ENCODE assay signal across 8 cellular contexts in the genomic region with DNA sequence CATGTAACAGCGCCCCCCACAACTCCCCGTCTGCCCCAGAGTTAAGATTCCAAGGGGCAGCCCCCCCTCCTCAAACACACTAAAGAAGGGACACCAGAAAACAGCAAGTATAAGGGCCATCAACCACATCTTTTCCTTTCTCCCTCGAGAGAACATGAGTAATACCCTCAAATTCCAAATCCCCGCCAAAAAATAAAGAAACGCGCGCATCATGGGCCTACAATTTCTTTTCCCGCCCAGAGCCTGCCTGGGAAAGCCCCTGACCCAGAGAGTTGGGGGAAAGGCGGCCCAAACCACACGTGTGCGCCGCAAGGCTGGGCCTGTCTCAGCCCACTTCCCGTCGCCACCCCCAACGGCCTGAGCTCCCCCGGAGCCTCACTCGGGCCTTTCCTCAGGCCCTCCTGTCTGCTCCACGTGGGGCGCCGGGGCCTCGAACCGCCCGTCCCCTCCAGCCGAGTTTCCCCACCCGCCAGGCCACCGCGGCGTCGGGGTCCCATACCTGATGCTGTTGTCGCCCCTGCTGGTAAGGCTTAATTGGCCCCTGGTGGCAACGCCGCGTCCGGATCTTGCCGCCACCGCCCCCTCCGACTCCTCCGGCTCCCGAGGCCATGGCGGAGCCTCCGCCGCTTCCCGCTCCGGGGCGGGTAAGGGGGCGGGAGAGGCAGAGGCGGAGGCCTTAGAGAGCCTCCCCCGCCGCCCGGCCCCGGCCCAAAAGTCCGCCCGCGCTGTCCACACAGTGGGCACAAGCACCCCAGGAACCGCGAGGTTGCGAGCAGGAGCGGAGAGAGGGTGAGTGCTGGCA. TPM values are rescaled to one million over a fixed set of nuclear protein-coding genes. Genes with fewer than 3 reads are reported as not detected.
DNase-seq lines count a peak whose midpoint lies in the region; ATAC-seq and TF ChIP-seq lines count a peak whose summit lies in the region.

No MANE protein-coding gene starts in this region.

- H3K4me1 Mint-ChIP-seq in stimulated activated naive B cell treated with anti-CD40 and anti-IgM and Interleukin-4, amounts not matched to agents 10 μg/mL and 1 μg/mL and 100 μg/mL, for 72 hours, result peaks cover 17 to 35% of the 10 kb centered on the region in 2 donors

- ATAC-seq in GM19023 (IDR thresholded peaks at IDR 0.05; ENCODE audit: unreplicated experiment) (peak; percentile 67), HG03175 (IDR thresholded peaks at IDR 0.05; ENCODE audit: unreplicated experiment) (peak; percentile 58)
- ATAC-seq in stimulated activated naive B cell treated with anti-CD40 and anti-IgM and Interleukin-4, amounts not matched to agents 10 μg/mL and 1 μg/mL and 100 μg/mL, for 72 hours (replicated peaks), result peak; percentile 80 to 82

- peaks cover 8% of the 10 kb centered on the region for H3K4me1 ChIP-seq in BE2C
- peaks cover 10 to 24% of the 10 kb centered on the region in 2 donors for H3K4me1 ChIP-seq in muscle layer of duodenum (ENCODE audit: control insufficient read depth in 1 of 2, insufficient read depth in 2 of 2, low read length in 2 of 2)

- peaks cover 17 to 29% of the 10 kb centered on the region in 2 donors for H3K36me3 Mint-ChIP-seq in stimulated activated naive B cell treated with anti-CD40 and anti-IgM and Interleukin-4, amounts not matched to agents 10 μg/mL and 1 μg/mL and 100 μg/mL, for 72 hours

- H3K9me3 Mint-ChIP-seq in stimulated activated naive B cell treated with anti-CD40 and anti-IgM and Interleukin-4, amounts not matched to agents 10 μg/mL and 1 μg/mL and 100 μg/mL, for 72 hours, result no peaks in the 10 kb centered on the region

- DNase-seq in BE2C, result peak; percentile 66
- peak; percentile 52 for DNase-seq in NCI-H774 (lab: John Stamatoyannopoulos, UW)
- peak; percentile 53 for DNase-seq in activated CD8-positive, alpha-beta memory T cell treated with anti-CD3 and anti-CD28 coated beads, Interleukin-2, amount 50 U/mL, for 1 hour (ENCODE audit: extremely low read depth)
- DNase-seq in epithelial cell of prostate (ENCODE audit: low read depth, low spot score), result no peak
- peak; percentile 85 for DNase-seq in stimulated activated naive B cell treated with anti-CD40 and anti-IgM and Interleukin-4, amounts not matched to agents 10 μg/mL and 1 μg/mL and 100 μg/mL, for 72 hours

- H3K27ac ChIP-seq in epithelial cell of prostate, result peak overlapping the region; percentile 93
- H3K27ac ChIP-seq in muscle layer of duodenum (ENCODE audit: low read length), result peak overlapping the region; percentile 96

- H3K4me3 Mint-ChIP-seq in stimulated activated naive B cell treated with anti-CD40 and anti-IgM and Interleukin-4, amounts not matched to agents 10 μg/mL and 1 μg/mL and 100 μg/mL, for 72 hours, result peak overlapping the region; percentile 86

- H3K27me3 Mint-ChIP-seq in stimulated activated naive B cell treated with anti-CD40 and anti-IgM and Interleukin-4, amounts not matched to agents 10 μg/mL and 1 μg/mL and 100 μg/mL, for 72 hours, result no peaks in the 10 kb centered on the region

- H3K4me3 ChIP-seq in BE2C (ENCODE audit: low read depth, low read length) (peak overlapping the region; percentile 75), muscle layer of duodenum (ENCODE audit: low read depth in 1 of 2, low read length in 2 of 2) (peak overlapping the region; percentile 68 to 90)

- H3K27me3 ChIP-seq in BE2C (no peaks in the 10 kb centered on the region), muscle layer of duodenum (ENCODE audit: low read depth, low read length) (no peaks in the 10 kb centered on the region)

- H3K36me3 ChIP-seq in BE2C (no peaks in the 10 kb centered on the region), muscle layer of duodenum (ENCODE audit: control insufficient read depth in 1 of 2, insufficient read depth in 2 of 2, low read length in 2 of 2) (peaks cover 0 to 13% of the 10 kb centered on the region in 2 donors)

- H3K9me3 ChIP-seq in BE2C (no peaks in the 10 kb centered on the region), muscle layer of duodenum (ENCODE audit: control insufficient read depth in 1 of 2, low read length in 2 of 2) (no peaks in the 10 kb centered on the region)

- 0 out of 2 replicates have a peak, but pooled peaks have one; percentile 5 for TF ChIP-seq CTCF in BE2C (IDR thresholded peaks at IDR 0.05; ENCODE audit: low read depth, low read length)

- peak overlapping the region; percentile 99 for H3K27ac Mint-ChIP-seq in stimulated activated naive B cell treated with anti-CD40 and anti-IgM and Interleukin-4, amounts not matched to agents 10 μg/mL and 1 μg/mL and 100 μg/mL, for 72 hours

RNA-seq across cellular contexts. Expression of a gene that starts 0.7 kb away (rescaled TPM):
- polyA plus RNA-seq in BE2C (2012; ENCODE audit: insufficient read depth, insufficient read length, low read depth), result 24.9 TPM
